Comparison of ENCODE assay signal across 10 cellular contexts in genomic region chr15:53976844-53977392, GRCh38. TPM values are rescaled to one million over a fixed set of nuclear protein-coding genes. Genes with fewer than 3 reads are reported as not detected.
A peak's percentile ranks its signal among the peaks of the same experiment; 100 is the strongest.
DNase-seq lines count a peak whose midpoint lies in the region; ATAC-seq and TF ChIP-seq lines count a peak whose summit lies in the region.
"Had no signal": no experiment of that assay in that cellular context is flagged by ENCODE, and none has a peak within 500 bp of the region (broad histone marks: within the 10 kb centered on the region; RNA-seq: fewer than 3 reads in every experiment).

No MANE protein-coding gene starts in this region.

- in situ Hi-C loops in IMR-90 (cut with MboI; ENCODE audit: low sequenced_read_pairs), result no loop called here

- no peak for TF ChIP-seq EP300 in gastroesophageal sphincter (IDR thresholded peaks at IDR 0.05)

- H3K18ac ChIP-seq in IMR-90 (ENCODE audit: low read depth, low read length), result no peak overlapping the region

- H2BK5ac ChIP-seq in IMR-90 (ENCODE audit: low read depth, low read length, poor library complexity, severe bottlenecking), result no peak overlapping the region

- dilution Hi-C loops in IMR-90 (cut with HindIII; ENCODE audit: low sequenced_read_pairs, unreplicated experiment), result no loop called here

- H3K56ac ChIP-seq in IMR-90 (ENCODE audit: extremely low read depth, insufficient read depth, low read length), result no peak overlapping the region

- no peak overlapping the region for H3K23ac ChIP-seq in IMR-90 (ENCODE audit: low read depth, low read length)

- no peak for ATAC-seq in IMR-90 (ENCODE audit: low read depth)
- ATAC-seq in gastroesophageal sphincter, result peak; percentile 43
- ATAC-seq in stimulated activated naive CD8-positive, alpha-beta T cell treated with anti-CD3 and anti-CD28 coated beads, Interleukin-15, Interleukin-2, amounts not matched to agents 100 U/mL and 50 U/mL, for 24 hours, result no peak
- no peak for ATAC-seq in HG03039 (IDR thresholded peaks at IDR 0.05; ENCODE audit: unreplicated experiment)

- H3K27me3 ChIP-seq in IMR-90 (ENCODE audit: control insufficient read depth, insufficient read depth, low read length) (no peaks in the 10 kb centered on the region), gastroesophageal sphincter (no peaks in the 10 kb centered on the region)

- no peak overlapping the region for H3K4ac ChIP-seq in IMR-90 (ENCODE audit: low read depth, low read length)

- no peak overlapping the region for H2AK9ac ChIP-seq in IMR-90 (replicated peaks; ENCODE audit: low read depth, low read length, poor library complexity)

- no peaks in the 10 kb centered on the region for H3K9me1 ChIP-seq in IMR-90 (ENCODE audit: insufficient read depth, low read length)

- no peak overlapping the region for H2BK20ac ChIP-seq in IMR-90 (ENCODE audit: low read depth, low read length)

- H3K9ac ChIP-seq in IMR-90 (ENCODE audit: low read depth, low read length), result no peak overlapping the region

- H3K27ac ChIP-seq in IMR-90 (ENCODE audit: insufficient read depth, low read length), result no peak overlapping the region
- H3K27ac ChIP-seq in gastroesophageal sphincter, result no peak overlapping the region
- H3K27ac ChIP-seq: epithelial cell of prostate had no signal

- no peaks in the 10 kb centered on the region for H3K4me1 ChIP-seq in IMR-90 (ENCODE audit: control insufficient read depth, insufficient read depth, low read length)
- H3K4me1 ChIP-seq in gastroesophageal sphincter, result peaks cover 0 to 16% (median 2%) of the 10 kb centered on the region in 3 donors

- H4K91ac ChIP-seq in IMR-90 (ENCODE audit: insufficient read depth, low read depth, low read length), result no peak overlapping the region

- no peak overlapping the region for H4K5ac ChIP-seq in IMR-90 (ENCODE audit: low read depth, low read length)

- no peaks in the 10 kb centered on the region for H4K20me1 ChIP-seq in IMR-90 (ENCODE audit: insufficient read depth, low read length)

- BruUV-seq in IMR-90 (replicated peaks; lab: Mats Ljungman, UMichigan), result no TSS peak

- TF ChIP-seq CTCF in IMR-90 (conservative IDR thresholded peaks at IDR 0.05; ENCODE audit: low read depth, low read length) (no peak), gastroesophageal sphincter (IDR thresholded peaks at IDR 0.05) (peak in 1 of 4 experiments; percentile 38)

- H2AFZ ChIP-seq in IMR-90 (replicated peaks; ENCODE audit: low read length, poor library complexity), result peak overlapping the region; percentile 15

- peaks cover 2% of the 10 kb centered on the region for H3K9me3 ChIP-seq in IMR-90 (ENCODE audit: control insufficient read depth, insufficient read depth, low read length)
- no peaks in the 10 kb centered on the region for H3K9me3 ChIP-seq in gastroesophageal sphincter

- no peak overlapping the region for H2AK5ac ChIP-seq in IMR-90 (ENCODE audit: low read depth, low read length)

- CTCF ChIA-PET in IMR-90 (lab: Yijun Ruan, JAX), result no interaction called here

- H3K36me3 ChIP-seq in IMR-90 (ENCODE audit: control insufficient read depth, insufficient read depth, low read length) (no peaks in the 10 kb centered on the region), gastroesophageal sphincter (no peaks in the 10 kb centered on the region)

- H3K79me1 ChIP-seq in IMR-90 (ENCODE audit: low read depth in 1 of 2, low read length in 2 of 2), result no peaks in the 10 kb centered on the region

- TF ChIP-seq POLR2A in IMR-90 (IDR thresholded peaks at IDR 0.05; ENCODE audit: low read depth, low read length), result no peak
- TF ChIP-seq POLR2A in gastroesophageal sphincter (IDR thresholded peaks at IDR 0.05), result no peak

- H2BK120ac ChIP-seq in IMR-90 (ENCODE audit: low read depth, low read length), result no peak overlapping the region

- TF ChIP-seq RAD21 in IMR-90 (IDR thresholded peaks at IDR 0.05; ENCODE audit: low read length), result no peak

- no peak overlapping the region for H3K4me3 ChIP-seq in IMR-90 (ENCODE audit: insufficient read depth, low read depth, low read length)
- no peak overlapping the region for H3K4me3 ChIP-seq in gastroesophageal sphincter

- H4K8ac ChIP-seq in IMR-90 (ENCODE audit: low read depth in 2 of 2, low read length in 2 of 2), result no peak overlapping the region

- no peak overlapping the region for H3K14ac ChIP-seq in IMR-90 (replicated peaks; ENCODE audit: low read depth, low read length)

- H3K4me2 ChIP-seq in IMR-90 (ENCODE audit: low read depth, low read length), result no peak overlapping the region

- intact Hi-C loops in IMR-90 (cut with micrococcal nuclease), result no loop called here

- DNase-seq in IMR-90 (no peak), OCI-M1 (lab: John Stamatoyannopoulos, UW) (peak; percentile 57), superior temporal gyrus (ENCODE audit: extremely low spot score) (peak; percentile 29), DMS153 treated with DMSO at 0.1 percent for 48 hours (lab: John Stamatoyannopoulos, UW; ENCODE audit: unreplicated experiment) (no peak)
- no peak for DNase-seq in stimulated activated naive CD8-positive, alpha-beta T cell treated with anti-CD3 and anti-CD28 coated beads, Interleukin-15, Interleukin-2, amounts not matched to agents 100 U/mL and 50 U/mL, for 24 hours

- 0% methylated on average over 1 of the region's 8 CpGs; no CpG with 5 or more reads in 1 of the 2 experiments for WGBS in IMR-90 (ENCODE audit: extremely low coverage in 2 of 2, insufficient read length in 1 of 2), 2 experiments
- 64 to 75% methylated on average over 3 to 8 of the region's 8 CpGs for WGBS in gastroesophageal sphincter (ENCODE audit: low coverage in 1 of 2), 2 donors

- POLR2A ChIA-PET in IMR-90 (lab: Charles Lee; ENCODE audit: unreplicated experiment), result no interaction called here

- H2BK15ac ChIP-seq in IMR-90 (ENCODE audit: low read depth, low read length), result no peak overlapping the region

TF ChIP-seq in IMR-90, 13 proteins besides CTCF, POLR2A, EP300 and RAD21:
- TF ChIP-seq FOS (IDR thresholded peaks at IDR 0.05; ENCODE audit: low read depth, low read length) (no peak), NFE2L2 (IDR thresholded peaks at IDR 0.05; ENCODE audit: low read depth, low read length) (no peak), SMC3 (IDR thresholded peaks at IDR 0.05; ENCODE audit: low read depth, low read length) (no peak), ELK1 (IDR thresholded peaks at IDR 0.05; ENCODE audit: borderline replicate concordance, low read depth, low read length) (no peak), MXI1 (IDR thresholded peaks at IDR 0.05; ENCODE audit: borderline replicate concordance, low read depth, low read length) (no peak), USF2 (IDR thresholded peaks at IDR 0.05; ENCODE audit: low read depth, low read length) (no peak), MAFK (IDR thresholded peaks at IDR 0.05; ENCODE audit: low read depth, low read length) (no peak), CEBPB (IDR thresholded peaks at IDR 0.05; ENCODE audit: low read depth, low read length) (no peak), MAZ (IDR thresholded peaks at IDR 0.05; ENCODE audit: borderline replicate concordance, low read depth, low read length) (no peak), RCOR1 (IDR thresholded peaks at IDR 0.05; ENCODE audit: insufficient replicate concordance, low read length) (no peak), CHD1 (IDR thresholded peaks at IDR 0.05; ENCODE audit: low read depth, low read length) (no peak), BHLHE40 (IDR thresholded peaks at IDR 0.05; ENCODE audit: low read depth, low read length) (no peak), RFX5 (IDR thresholded peaks at IDR 0.05; ENCODE audit: low read depth, low read length) (no peak)

RNA-seq across cellular contexts. Expression of gene UNC13C, which starts 1.3 kb away (rescaled TPM):
- total RNA-seq in IMR-90 (2012; rRNA removed) (not detected in 2 replicates), gastroesophageal sphincter (10 to 100 TPM in 1 of 4 donors, 1 to 10 TPM in 2, under 1 TPM in 1; 0.89 to 13.9 (median 2.1) TPM)
- polyA plus RNA-seq in IMR-90 (2012; rRNA removed), result not detected in 2 replicates
- polyA plus RNA-seq in IMR-90 (2012; cell fraction: cytosol; rRNA removed), result not detected in 2 replicates
- polyA plus RNA-seq in IMR-90 (2012; cell fraction: nucleus; rRNA removed; ENCODE audit: low replicate concordance), result not detected in 2 replicates
- total RNA-seq: activated T-helper 2 cell treated with anti-CD3 and anti-CD28 coated beads, Interferon-gamma antibody, Interleukin-2, Interleukin-4, amounts not matched to agents 10 μg/mL and 5 μg/mL and 100 μg/mL, durations not matched to agents 14 hours and 24 hours and 36 hours; RPMI7951 had no signal

Comparison
In these comparisons a context has a peak if more than half of its experiments do, and no peak if none do; other contexts are left out.
1. DNase-seq: peak in OCI-M1 (single experiment) and superior temporal gyrus (single experiment); none in IMR-90 (single experiment), stimulated activated naive CD8-positive, alpha-beta T cell treated with anti-CD3 and anti-CD28 coated beads, Interleukin-15, Interleukin-2, amounts not matched to agents 100 U/mL and 50 U/mL, for 24 hours (single experiment) and DMS153 treated with DMSO at 0.1 percent for 48 hours (single experiment).